In the genomic region with DNA sequence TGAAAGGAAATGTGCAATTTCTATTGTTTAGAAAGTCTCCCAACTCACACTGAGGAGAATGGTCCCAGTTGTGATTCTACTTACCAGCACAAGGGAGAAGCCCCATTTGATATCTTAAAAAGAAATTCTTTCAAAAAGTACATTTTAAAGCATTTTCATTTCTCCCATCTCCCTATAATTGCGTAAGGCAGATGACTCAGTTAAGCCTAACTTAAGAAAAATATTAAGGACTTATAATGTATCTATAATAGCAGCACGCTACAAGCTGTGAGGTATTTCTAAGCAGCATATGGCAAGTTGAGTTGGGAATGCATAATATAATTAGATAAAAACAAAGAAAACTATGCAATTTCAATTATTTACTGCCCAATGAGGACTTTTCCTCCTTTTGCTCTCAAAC, we compare ENCODE assay signal across 25 cellular contexts.
"Had no signal": no experiment of that assay in that cellular context is flagged by ENCODE, and none has a peak within 500 bp of the region (broad histone marks: within the 10 kb centered on the region; RNA-seq: fewer than 3 reads in every experiment).

No MANE protein-coding gene starts in this region.

- ATAC-seq: activated CD4-positive, alpha-beta T cell treated with anti-CD3 and anti-CD28 coated beads for 36 hours; activated CD8-positive, alpha-beta memory T cell treated with anti-CD3 and anti-CD28 coated beads, Interleukin-2, amount 10 ng/mL, durations not matched to agents 7 days and 5 days; activated CD8-positive, alpha-beta T cell treated with anti-CD3 and anti-CD28 coated beads, Interleukin-2, amount 10 ng/mL, durations not matched to agents 7 days and 5 days; esophagus mucosa; left lung; lower lobe of right lung; right lobe of liver; stimulated activated naive CD8-positive, alpha-beta T cell treated with anti-CD3 and anti-CD28 coated beads, Interleukin-15, Interleukin-2, amounts not matched to agents 100 U/mL and 50 U/mL, for 24 hours had no signal

- DNase-seq: activated CD4-positive, alpha-beta T cell treated with anti-CD3 and anti-CD28 coated beads for 36 hours; activated CD4-positive, CD25-positive, alpha-beta regulatory T cell; activated CD8-positive, alpha-beta memory T cell treated with anti-CD3 and anti-CD28 coated beads, Interleukin-2, amount 10 ng/mL, durations not matched to agents 7 days and 5 days; activated CD8-positive, alpha-beta T cell treated with anti-CD3 and anti-CD28 coated beads, Interleukin-2, amount 10 ng/mL, durations not matched to agents 7 days and 5 days; activated naive CD4-positive, alpha-beta T cell; activated naive CD8-positive, alpha-beta T cell treated with anti-CD3 and anti-CD28 coated beads, Interleukin-2, amount 10 ng/mL, durations not matched to agents 7 days and 5 days; activated T-cell treated with anti-CD3 and anti-CD28 coated beads, Interleukin-2, amount 50 U/mL, for 48 hours; amniotic stem cell; brain microvascular endothelial cell; caudate nucleus; endodermal cell; foreskin melanocyte; left lung; lower lobe of right lung; mesenchymal stem cell; nephron progenitor cell; right lobe of liver; stimulated activated CD4-positive, alpha-beta T cell treated with anti-CD3 and anti-CD28 coated beads, Interleukin-12 subunit alpha, Interleukin-12 subunit beta, amount 100 ng/mL, for 4 hours; stimulated activated CD4-positive, alpha-beta T cell treated with anti-CD3 and anti-CD28 coated beads, Interleukin-4, amount 100 ng/mL, for 1 hour; stimulated activated naive CD8-positive, alpha-beta T cell treated with anti-CD3 and anti-CD28 coated beads, Interleukin-15, Interleukin-2, amounts not matched to agents 100 U/mL and 50 U/mL, for 24 hours; T-helper 1 cell; testis; transverse colon had no signal

- H3K4me3 ChIP-seq: left lung, lower lobe of right lung, right lobe of liver, skin epidermis, testis, transverse colon had no signal
